In the genomic region with DNA sequence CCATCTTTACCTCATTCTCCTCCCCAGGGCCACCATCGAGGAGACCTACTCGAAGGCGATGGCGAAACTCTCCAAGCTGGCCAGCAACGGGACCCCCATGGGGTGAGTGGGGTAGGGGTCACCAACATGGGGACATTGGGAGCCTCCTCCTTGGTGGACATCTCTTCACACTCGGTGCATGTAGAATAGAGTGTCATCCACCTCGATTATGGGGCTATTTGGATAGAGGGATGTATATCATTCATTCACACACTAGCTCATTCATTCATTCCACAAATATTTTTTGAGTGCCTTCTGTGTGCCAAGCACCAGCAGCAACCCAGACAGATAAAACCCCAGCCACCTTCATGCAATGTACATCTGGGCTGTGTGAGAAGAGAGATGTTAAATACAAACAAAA, we compare ENCODE assay signal across 20 cellular contexts. TPM values are rescaled to one million over a fixed set of nuclear protein-coding genes. Genes with fewer than 3 reads are reported as not detected.
DNase-seq lines count a peak whose midpoint lies in the region; ATAC-seq, FAIRE-seq and TF ChIP-seq lines count a peak whose summit lies in the region.
"Had no signal": no experiment of that assay in that cellular context is flagged by ENCODE, and none has a peak within 500 bp of the region (broad histone marks: within the 10 kb centered on the region; RNA-seq: fewer than 3 reads in every experiment).

No MANE protein-coding gene starts in this region.

- H3K4me3 ChIP-seq in HepG2 (replicated peaks in 1 of 3; ENCODE audit: insufficient read depth in 1 of 3, low read depth in 2 of 3, low read length in 3 of 3), result no peak overlapping the region
- H3K4me3 ChIP-seq in right lobe of liver, result no peak overlapping the region
- no peak overlapping the region for H3K4me3 ChIP-seq in colonic mucosa
- peak overlapping the region in 1 of 2 experiments; percentile 5 for H3K4me3 ChIP-seq in neutrophil (ENCODE audit: low read depth in 1 of 2, low read length in 1 of 2)
- H3K4me3 ChIP-seq: MG63 had no signal

- H2AFZ ChIP-seq in HepG2 (ENCODE audit: low read length), result no peak overlapping the region

- no peak for FAIRE-seq in HepG2 (lab: Jason Lieb, UNC)
- FAIRE-seq: D721Med had no signal

- no peaks in the 10 kb centered on the region for H4K20me1 ChIP-seq in HepG2 (ENCODE audit: insufficient read depth, low read length)

- H3K4me1 ChIP-seq in HepG2 (ENCODE audit: insufficient read depth, low read length), result peaks cover 28% of the 10 kb centered on the region
- peaks cover 0 to 9% (median 0%) of the 10 kb centered on the region in 4 donors for H3K4me1 ChIP-seq in right lobe of liver
- no peaks in the 10 kb centered on the region for H3K4me1 ChIP-seq in colonic mucosa
- peaks cover 37 to 39% of the 10 kb centered on the region in 2 experiments for H3K4me1 ChIP-seq in neutrophil (ENCODE audit: control insufficient read depth in 1 of 2, insufficient read depth in 1 of 2, low read depth in 1 of 2, low read length in 1 of 2)

- no peaks in the 10 kb centered on the region for H3K79me2 ChIP-seq in HepG2 (ENCODE audit: insufficient read depth, low read length)

- intact Hi-C loops in HepG2 (cut with micrococcal nuclease; ENCODE audit: unreplicated experiment) (no loop called here), right lobe of liver (cut with DNase I) (no loop called here), colonic mucosa (cut with DNase I) (no loop called here)

- TF ChIP-seq POLR2A in HepG2 (IDR thresholded peaks at IDR 0.05; ENCODE audit: insufficient read depth in 1 of 2, low read depth in 2 of 2, low read length in 2 of 2), result no peak
- TF ChIP-seq POLR2A in right lobe of liver (IDR thresholded peaks at IDR 0.05), result no peak

- WGBS in HepG2 (ENCODE audit: low lambda C conversion rate), result 90% methylated on average over 7 of the region's 7 CpGs
- WGBS in right lobe of liver (ENCODE audit: insufficient coverage, low coverage, low lambda C conversion rate, missing lambda C conversion rate), result 60% methylated on average over 3 of the region's 7 CpGs

- TF ChIP-seq EP300 in HepG2 (IDR thresholded peaks at IDR 0.05; ENCODE audit: low read depth in 2 of 2, low read length in 2 of 2) (no peak), HepG2 (CRISPR knock-in tag; IDR thresholded peaks at IDR 0.05; ENCODE audit: borderline replicate concordance) (no peak)

- TF ChIP-seq CTCF in HepG2 (CRISPR knock-in tag; IDR thresholded peaks at IDR 0.05), result no peak
- no peak for TF ChIP-seq CTCF in right lobe of liver (IDR thresholded peaks at IDR 0.05)
- no peak for TF ChIP-seq CTCF in colonic mucosa (IDR thresholded peaks at IDR 0.05)
- TF ChIP-seq CTCF in neutrophil (IDR thresholded peaks at IDR 0.05), result no peak

- H3K9me3 ChIP-seq in HepG2 (ENCODE audit: low read length) (no peaks in the 10 kb centered on the region), right lobe of liver (no peaks in the 10 kb centered on the region), colonic mucosa (no peaks in the 10 kb centered on the region), neutrophil (no peaks in the 10 kb centered on the region)
- H3K9me3 ChIP-seq: MG63 had no signal

- in situ Hi-C loops in HepG2 (cut with HindIII; ENCODE audit: extremely low pct_ligation_motif_present, low pct_unique_long_range_greater_than_20kb), result no loop called here

- H3K27me3 ChIP-seq in HepG2 (ENCODE audit: control insufficient read depth in 1 of 2, insufficient read depth in 2 of 2, low read length in 2 of 2), result no peaks in the 10 kb centered on the region
- H3K27me3 ChIP-seq in right lobe of liver, result no peaks in the 10 kb centered on the region
- no peaks in the 10 kb centered on the region for H3K27me3 ChIP-seq in colonic mucosa
- H3K27me3 ChIP-seq in neutrophil, result no peaks in the 10 kb centered on the region
- H3K27me3 ChIP-seq: MG63 had no signal

- no peak overlapping the region for H3K9ac ChIP-seq in HepG2 (ENCODE audit: insufficient read depth, low read depth, low read length)
- H3K9ac ChIP-seq in colonic mucosa (ENCODE audit: low read depth in 2 of 2, low read length in 2 of 2), result no peak overlapping the region

- POLR2A ChIA-PET in HepG2 (lab: Yijun Ruan, JAX), result no interaction called here

- H3K4me2 ChIP-seq in HepG2 (ENCODE audit: low read depth, low read length), result no peak overlapping the region

- DNase-seq in HepG2 (ENCODE audit: low spot score) (no peak), right lobe of liver (no peak), colonic mucosa (no peak), NCI-H526 treated with DMSO at 0.1 percent for 48 hours (lab: John Stamatoyannopoulos, UW) (no peak), activated T-cell treated with anti-CD3 and anti-CD28 coated beads for 4 hours (no peak)
- DNase-seq in activated CD4-positive, alpha-beta T cell treated with anti-CD3 and anti-CD28 coated beads for 4 hours, result no peak
- DNase-seq: H7, HFFc6, MG63, NCI-H1048, NCI-H1417 treated with DMSO at 0.1 percent for 48 hours, NCI-H187, NCI-H446, NCI-H526, SHP77 had no signal

- ATAC-seq in HepG2 (no peak), right lobe of liver (no peak)

- TF ChIP-seq RAD21 in HepG2 (CRISPR knock-in tag; IDR thresholded peaks at IDR 0.05), result no peak

- no TSS peak for BruUV-seq in HepG2 (replicated peaks; lab: Mats Ljungman, UMichigan)

- H3K27ac ChIP-seq in HepG2 (ENCODE audit: extremely low read length, insufficient read depth, low read length) (no peak overlapping the region), right lobe of liver (no peak overlapping the region), colonic mucosa (peak overlapping the region; percentile 61), neutrophil (peak overlapping the region; percentile 95)

- no peaks in the 10 kb centered on the region for H3K36me3 ChIP-seq in HepG2 (replicated peaks in 1 of 2; ENCODE audit: control insufficient read depth in 1 of 2, insufficient read depth in 2 of 2, low read length in 2 of 2)
- H3K36me3 ChIP-seq in right lobe of liver, result no peaks in the 10 kb centered on the region
- no peaks in the 10 kb centered on the region for H3K36me3 ChIP-seq in colonic mucosa
- peaks cover 68% of the 10 kb centered on the region for H3K36me3 ChIP-seq in neutrophil
- H3K36me3 ChIP-seq: MG63 had no signal

- CTCF ChIA-PET in HepG2 (lab: Yijun Ruan, JAX; ENCODE audit: low intra/inter-chr PET ratio, low total read pairs), result no interaction called here

RNA-seq across cellular contexts. Expression of a gene that starts 13.1 kb away (rescaled TPM):
- 1.2 and 1.3 TPM in 2 replicates for total RNA-seq in HepG2 (2016; rRNA removed; fragmentation: Illumina TruSeq; extraction: Trizol)
- 0.18 and 1.7 TPM in 2 replicates for total RNA-seq in HepG2 (2016; cell fraction: cytosol; rRNA removed; fragmentation: Illumina TruSeq; extraction: Trizol; ENCODE audit: low read depth)
- 0.45 and 2.3 TPM in 2 replicates for total RNA-seq in HepG2 (2016; cell fraction: insoluble cytoplasmic fraction; rRNA removed; fragmentation: Illumina TruSeq; extraction: Trizol)
- total RNA-seq in HepG2 (2016; cell fraction: membrane; rRNA removed; fragmentation: Illumina TruSeq; extraction: Trizol), result 1.4 TPM in 2 replicates
- total RNA-seq in HepG2 (2016; cell fraction: nucleus; rRNA removed; fragmentation: Illumina TruSeq; extraction: Trizol), result 1.6 and 3.1 TPM in 2 replicates
- polyA plus RNA-seq in HepG2 (2011; rRNA removed), result 2.5 and 3.1 TPM in 2 replicates
- 0.95 and 1.5 TPM in 2 replicates for polyA plus RNA-seq in HepG2 (2011; cell fraction: cytosol; rRNA removed)
- polyA plus RNA-seq in HepG2 (2011; cell fraction: nucleus; rRNA removed), result 23.2 and 28.6 TPM in 2 replicates
- 4.3 and 5.3 TPM in 2 replicates for polyA plus RNA-seq in HepG2 (2012)
- polyA plus RNA-seq in HepG2 (2016; cell fraction: cytosol; fragmentation: Illumina TruSeq; extraction: Trizol; ENCODE audit: low read depth), result 0.75 and 1.1 TPM in 2 replicates
- 0.76 and 2.0 TPM in 2 replicates for polyA plus RNA-seq in HepG2 (2016; cell fraction: insoluble cytoplasmic fraction; fragmentation: Illumina TruSeq; extraction: Trizol; ENCODE audit: low read depth)
- 0.88 and 1.4 TPM in 2 replicates for polyA plus RNA-seq in HepG2 (2016; cell fraction: membrane; fragmentation: Illumina TruSeq; extraction: Trizol; ENCODE audit: low read depth)
- 4.8 and 5.1 TPM in 2 replicates for polyA plus RNA-seq in HepG2 (2016; cell fraction: nucleus; fragmentation: Illumina TruSeq; extraction: Trizol; ENCODE audit: insufficient read depth, low read depth)
- polyA minus RNA-seq in HepG2 (2011; rRNA and poly(A)+ RNA removed; ENCODE audit: low replicate concordance), result 1.3 and 16.7 TPM in 2 replicates
- 2.5 and 4.6 TPM in 2 replicates for polyA minus RNA-seq in HepG2 (2011; cell fraction: cytosol; rRNA and poly(A)+ RNA removed)
- polyA minus RNA-seq in HepG2 (2011; cell fraction: nucleus; rRNA and poly(A)+ RNA removed), result 20.1 and 21.3 TPM in 2 replicates
- total RNA-seq in right lobe of liver, result 1 to 10 TPM in 4 of 6 experiments, under 1 TPM in 2; 0.93 to 3.6 (median 1.3) TPM
- 1 to 10 TPM; 3.9 to 9.2 TPM for total RNA-seq in colonic mucosa

RNA-seq across cellular contexts. Expression of a gene that starts 30.6 kb away (rescaled TPM):
- total RNA-seq in HepG2 (2016; rRNA removed; fragmentation: Illumina TruSeq; extraction: Trizol) (0.48 and 0.86 TPM in 2 replicates), right lobe of liver (10 to 100 TPM in 2 of 6 experiments, 1 to 10 TPM in 3, under 1 TPM in 1; 0.26 to 13.6 (median 3.1) TPM), colonic mucosa (100 to 1,000 TPM; 108 to 132 TPM)
- 0.18 and 0.40 TPM in 2 replicates for total RNA-seq in HepG2 (2016; cell fraction: cytosol; rRNA removed; fragmentation: Illumina TruSeq; extraction: Trizol; ENCODE audit: low read depth)
- total RNA-seq in HepG2 (2016; cell fraction: insoluble cytoplasmic fraction; rRNA removed; fragmentation: Illumina TruSeq; extraction: Trizol), result 0.36 and 1.2 TPM in 2 replicates
- total RNA-seq in HepG2 (2016; cell fraction: membrane; rRNA removed; fragmentation: Illumina TruSeq; extraction: Trizol), result 0.38 and 0.43 TPM in 2 replicates
- total RNA-seq in HepG2 (2016; cell fraction: nucleus; rRNA removed; fragmentation: Illumina TruSeq; extraction: Trizol), result 1.0 and 1.3 TPM in 2 replicates
- 4.0 and 8.6 TPM in 2 replicates for polyA plus RNA-seq in HepG2 (2011; rRNA removed)
- 4.2 and 6.3 TPM in 2 replicates for polyA plus RNA-seq in HepG2 (2011; cell fraction: cytosol; rRNA removed)
- 3.5 and 4.5 TPM in 2 replicates for polyA plus RNA-seq in HepG2 (2011; cell fraction: nucleus; rRNA removed)
- polyA plus RNA-seq in HepG2 (2012), result 9.1 and 10.5 TPM in 2 replicates
- polyA plus RNA-seq in HepG2 (2016; cell fraction: cytosol; fragmentation: Illumina TruSeq; extraction: Trizol; ENCODE audit: low read depth), result 0.10 and 0.18 TPM in 2 replicates
- polyA plus RNA-seq in HepG2 (2016; cell fraction: insoluble cytoplasmic fraction; fragmentation: Illumina TruSeq; extraction: Trizol; ENCODE audit: low read depth), result 0.61 and 0.62 TPM in 2 replicates
- 0.29 and 0.35 TPM in 2 replicates for polyA plus RNA-seq in HepG2 (2016; cell fraction: membrane; fragmentation: Illumina TruSeq; extraction: Trizol; ENCODE audit: low read depth)
- 1.8 and 2.3 TPM in 2 replicates for polyA plus RNA-seq in HepG2 (2016; cell fraction: nucleus; fragmentation: Illumina TruSeq; extraction: Trizol; ENCODE audit: insufficient read depth, low read depth)
- 2.7 and 11.1 TPM in 2 replicates for polyA minus RNA-seq in HepG2 (2011; rRNA and poly(A)+ RNA removed; ENCODE audit: low replicate concordance)
- polyA minus RNA-seq in HepG2 (2011; cell fraction: cytosol; rRNA and poly(A)+ RNA removed), result 3.0 and 4.7 TPM in 2 replicates
- polyA minus RNA-seq in HepG2 (2011; cell fraction: nucleus; rRNA and poly(A)+ RNA removed), result 1.8 and 3.1 TPM in 2 replicates
- total RNA-seq: A172, HFFc6 had no signal
- polyA plus RNA-seq: AG04450 had no signal

RNA-seq across cellular contexts. Expression of a gene that starts 45.1 kb away (rescaled TPM):
- 3.8 and 12.2 TPM in 2 replicates for total RNA-seq in HepG2 (2016; rRNA removed; fragmentation: Illumina TruSeq; extraction: Trizol)
- 2.4 and 2.8 TPM in 2 replicates for total RNA-seq in HepG2 (2016; cell fraction: cytosol; rRNA removed; fragmentation: Illumina TruSeq; extraction: Trizol; ENCODE audit: low read depth)
- 6.4 and 9.5 TPM in 2 replicates for total RNA-seq in HepG2 (2016; cell fraction: insoluble cytoplasmic fraction; rRNA removed; fragmentation: Illumina TruSeq; extraction: Trizol)
- 6.3 and 6.5 TPM in 2 replicates for total RNA-seq in HepG2 (2016; cell fraction: membrane; rRNA removed; fragmentation: Illumina TruSeq; extraction: Trizol)
- total RNA-seq in HepG2 (2016; cell fraction: nucleus; rRNA removed; fragmentation: Illumina TruSeq; extraction: Trizol), result 6.7 and 10.0 TPM in 2 replicates
- 7.3 and 8.2 TPM in 2 replicates for polyA plus RNA-seq in HepG2 (2011; rRNA removed)
- polyA plus RNA-seq in HepG2 (2011; cell fraction: cytosol; rRNA removed), result 3.3 and 5.6 TPM in 2 replicates
- 34.8 and 36.5 TPM in 2 replicates for polyA plus RNA-seq in HepG2 (2011; cell fraction: nucleus; rRNA removed)
- polyA plus RNA-seq in HepG2 (2012), result 18.2 and 28.7 TPM in 2 replicates
- polyA plus RNA-seq in HepG2 (2016; cell fraction: cytosol; fragmentation: Illumina TruSeq; extraction: Trizol; ENCODE audit: low read depth), result 1.0 and 1.3 TPM in 2 replicates
- polyA plus RNA-seq in HepG2 (2016; cell fraction: insoluble cytoplasmic fraction; fragmentation: Illumina TruSeq; extraction: Trizol; ENCODE audit: low read depth), result 8.8 and 13.1 TPM in 2 replicates
- polyA plus RNA-seq in HepG2 (2016; cell fraction: membrane; fragmentation: Illumina TruSeq; extraction: Trizol; ENCODE audit: low read depth), result 2.1 and 3.2 TPM in 2 replicates
- polyA plus RNA-seq in HepG2 (2016; cell fraction: nucleus; fragmentation: Illumina TruSeq; extraction: Trizol; ENCODE audit: insufficient read depth, low read depth), result 15.3 and 23.8 TPM in 2 replicates
- polyA minus RNA-seq in HepG2 (2011; rRNA and poly(A)+ RNA removed; ENCODE audit: low replicate concordance), result 37.6 and 52.5 TPM in 2 replicates
- polyA minus RNA-seq in HepG2 (2011; cell fraction: cytosol; rRNA and poly(A)+ RNA removed), result 19.4 and 24.6 TPM in 2 replicates
- 10.9 and 11.4 TPM in 2 replicates for polyA minus RNA-seq in HepG2 (2011; cell fraction: nucleus; rRNA and poly(A)+ RNA removed)
- total RNA-seq in right lobe of liver, result 10 to 100 TPM; 11.1 to 31.3 (median 14.9) TPM
- 10 to 100 TPM; 48.1 to 57.1 TPM for total RNA-seq in colonic mucosa

RNA-seq across cellular contexts. Expression of a gene that starts 57.0 kb away (rescaled TPM):
- total RNA-seq in HepG2 (2016; rRNA removed; fragmentation: Illumina TruSeq; extraction: Trizol) (not detected in 2 replicates), right lobe of liver (not detected), colonic mucosa (not detected)
- not detected in 2 replicates for total RNA-seq in HepG2 (2016; cell fraction: cytosol; rRNA removed; fragmentation: Illumina TruSeq; extraction: Trizol; ENCODE audit: low read depth)
- not detected in 2 replicates for total RNA-seq in HepG2 (2016; cell fraction: insoluble cytoplasmic fraction; rRNA removed; fragmentation: Illumina TruSeq; extraction: Trizol)
- not detected in 2 replicates for total RNA-seq in HepG2 (2016; cell fraction: membrane; rRNA removed; fragmentation: Illumina TruSeq; extraction: Trizol)
- total RNA-seq in HepG2 (2016; cell fraction: nucleus; rRNA removed; fragmentation: Illumina TruSeq; extraction: Trizol), result not detected in 2 replicates
- polyA plus RNA-seq in HepG2 (2011; rRNA removed), result 0.30 and 0.44 TPM in 2 replicates
- 0.21 TPM in 1 of 2 replicates, not detected in the other for polyA plus RNA-seq in HepG2 (2011; cell fraction: cytosol; rRNA removed)
- polyA plus RNA-seq in HepG2 (2011; cell fraction: nucleus; rRNA removed), result 1.2 and 1.5 TPM in 2 replicates
- 0.23 and 0.35 TPM in 2 replicates for polyA plus RNA-seq in HepG2 (2012)
- polyA plus RNA-seq in HepG2 (2016; cell fraction: cytosol; fragmentation: Illumina TruSeq; extraction: Trizol; ENCODE audit: low read depth), result not detected in 2 replicates
- polyA plus RNA-seq in HepG2 (2016; cell fraction: insoluble cytoplasmic fraction; fragmentation: Illumina TruSeq; extraction: Trizol; ENCODE audit: low read depth), result not detected in 2 replicates
- not detected in 2 replicates for polyA plus RNA-seq in HepG2 (2016; cell fraction: membrane; fragmentation: Illumina TruSeq; extraction: Trizol; ENCODE audit: low read depth)
- polyA plus RNA-seq in HepG2 (2016; cell fraction: nucleus; fragmentation: Illumina TruSeq; extraction: Trizol; ENCODE audit: insufficient read depth, low read depth), result not detected in 2 replicates
- polyA minus RNA-seq in HepG2 (2011; rRNA and poly(A)+ RNA removed; ENCODE audit: low replicate concordance), result 0.88 TPM in 1 of 2 replicates, not detected in the other
- polyA minus RNA-seq in HepG2 (2011; cell fraction: cytosol; rRNA and poly(A)+ RNA removed), result not detected in 2 replicates
- not detected in 2 replicates for polyA minus RNA-seq in HepG2 (2011; cell fraction: nucleus; rRNA and poly(A)+ RNA removed)
- total RNA-seq: A172, H7, HFFc6, RPMI7951 had no signal
- polyA plus RNA-seq: AG04450 had no signal

Comparison
In these comparisons a context has a peak if more than half of its experiments do, and no peak if none do; other contexts are left out.
1. H3K27ac ChIP-seq: peak in colonic mucosa (single experiment) and neutrophil (single experiment); none in HepG2 (single experiment) and right lobe of liver (0 of 3).
2. RNA of a gene that starts 30.6 kb away (total RNA-seq): 108 to 132 TPM in colonic mucosa; 0.26 to 13.6 TPM in right lobe of liver and 0.18 to 1.3 TPM in HepG2; every median in the first group is over 4 times any median in the second.